Comparison of ENCODE assay signal across 1 cellular context in the genomic region with DNA sequence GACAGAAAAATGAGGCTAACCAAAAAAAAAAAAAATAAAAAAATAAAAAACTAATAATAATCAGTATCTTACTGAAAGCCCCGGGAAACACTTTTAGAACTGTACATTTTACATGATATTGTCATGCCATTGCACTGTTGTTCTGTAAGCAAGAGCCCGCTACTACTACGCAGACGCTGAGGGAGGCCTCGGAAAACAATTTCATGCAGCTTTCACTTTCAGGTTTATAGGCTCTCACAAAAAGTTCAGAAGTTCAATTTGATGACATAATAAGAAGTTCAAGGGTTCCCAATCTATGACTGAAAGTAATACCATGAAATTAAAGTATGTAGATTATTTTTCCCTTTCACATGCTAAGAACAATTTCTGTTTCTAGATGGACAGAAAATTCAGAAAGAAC.
TF ChIP-seq lines count a peak whose summit lies in the region.

No MANE protein-coding gene starts in this region.

TF ChIP-seq in GM23338, 12 proteins besides CTCF, POLR2A, EP300 and RAD21 (continued from another document):
- TF ChIP-seq, protein P1, sequence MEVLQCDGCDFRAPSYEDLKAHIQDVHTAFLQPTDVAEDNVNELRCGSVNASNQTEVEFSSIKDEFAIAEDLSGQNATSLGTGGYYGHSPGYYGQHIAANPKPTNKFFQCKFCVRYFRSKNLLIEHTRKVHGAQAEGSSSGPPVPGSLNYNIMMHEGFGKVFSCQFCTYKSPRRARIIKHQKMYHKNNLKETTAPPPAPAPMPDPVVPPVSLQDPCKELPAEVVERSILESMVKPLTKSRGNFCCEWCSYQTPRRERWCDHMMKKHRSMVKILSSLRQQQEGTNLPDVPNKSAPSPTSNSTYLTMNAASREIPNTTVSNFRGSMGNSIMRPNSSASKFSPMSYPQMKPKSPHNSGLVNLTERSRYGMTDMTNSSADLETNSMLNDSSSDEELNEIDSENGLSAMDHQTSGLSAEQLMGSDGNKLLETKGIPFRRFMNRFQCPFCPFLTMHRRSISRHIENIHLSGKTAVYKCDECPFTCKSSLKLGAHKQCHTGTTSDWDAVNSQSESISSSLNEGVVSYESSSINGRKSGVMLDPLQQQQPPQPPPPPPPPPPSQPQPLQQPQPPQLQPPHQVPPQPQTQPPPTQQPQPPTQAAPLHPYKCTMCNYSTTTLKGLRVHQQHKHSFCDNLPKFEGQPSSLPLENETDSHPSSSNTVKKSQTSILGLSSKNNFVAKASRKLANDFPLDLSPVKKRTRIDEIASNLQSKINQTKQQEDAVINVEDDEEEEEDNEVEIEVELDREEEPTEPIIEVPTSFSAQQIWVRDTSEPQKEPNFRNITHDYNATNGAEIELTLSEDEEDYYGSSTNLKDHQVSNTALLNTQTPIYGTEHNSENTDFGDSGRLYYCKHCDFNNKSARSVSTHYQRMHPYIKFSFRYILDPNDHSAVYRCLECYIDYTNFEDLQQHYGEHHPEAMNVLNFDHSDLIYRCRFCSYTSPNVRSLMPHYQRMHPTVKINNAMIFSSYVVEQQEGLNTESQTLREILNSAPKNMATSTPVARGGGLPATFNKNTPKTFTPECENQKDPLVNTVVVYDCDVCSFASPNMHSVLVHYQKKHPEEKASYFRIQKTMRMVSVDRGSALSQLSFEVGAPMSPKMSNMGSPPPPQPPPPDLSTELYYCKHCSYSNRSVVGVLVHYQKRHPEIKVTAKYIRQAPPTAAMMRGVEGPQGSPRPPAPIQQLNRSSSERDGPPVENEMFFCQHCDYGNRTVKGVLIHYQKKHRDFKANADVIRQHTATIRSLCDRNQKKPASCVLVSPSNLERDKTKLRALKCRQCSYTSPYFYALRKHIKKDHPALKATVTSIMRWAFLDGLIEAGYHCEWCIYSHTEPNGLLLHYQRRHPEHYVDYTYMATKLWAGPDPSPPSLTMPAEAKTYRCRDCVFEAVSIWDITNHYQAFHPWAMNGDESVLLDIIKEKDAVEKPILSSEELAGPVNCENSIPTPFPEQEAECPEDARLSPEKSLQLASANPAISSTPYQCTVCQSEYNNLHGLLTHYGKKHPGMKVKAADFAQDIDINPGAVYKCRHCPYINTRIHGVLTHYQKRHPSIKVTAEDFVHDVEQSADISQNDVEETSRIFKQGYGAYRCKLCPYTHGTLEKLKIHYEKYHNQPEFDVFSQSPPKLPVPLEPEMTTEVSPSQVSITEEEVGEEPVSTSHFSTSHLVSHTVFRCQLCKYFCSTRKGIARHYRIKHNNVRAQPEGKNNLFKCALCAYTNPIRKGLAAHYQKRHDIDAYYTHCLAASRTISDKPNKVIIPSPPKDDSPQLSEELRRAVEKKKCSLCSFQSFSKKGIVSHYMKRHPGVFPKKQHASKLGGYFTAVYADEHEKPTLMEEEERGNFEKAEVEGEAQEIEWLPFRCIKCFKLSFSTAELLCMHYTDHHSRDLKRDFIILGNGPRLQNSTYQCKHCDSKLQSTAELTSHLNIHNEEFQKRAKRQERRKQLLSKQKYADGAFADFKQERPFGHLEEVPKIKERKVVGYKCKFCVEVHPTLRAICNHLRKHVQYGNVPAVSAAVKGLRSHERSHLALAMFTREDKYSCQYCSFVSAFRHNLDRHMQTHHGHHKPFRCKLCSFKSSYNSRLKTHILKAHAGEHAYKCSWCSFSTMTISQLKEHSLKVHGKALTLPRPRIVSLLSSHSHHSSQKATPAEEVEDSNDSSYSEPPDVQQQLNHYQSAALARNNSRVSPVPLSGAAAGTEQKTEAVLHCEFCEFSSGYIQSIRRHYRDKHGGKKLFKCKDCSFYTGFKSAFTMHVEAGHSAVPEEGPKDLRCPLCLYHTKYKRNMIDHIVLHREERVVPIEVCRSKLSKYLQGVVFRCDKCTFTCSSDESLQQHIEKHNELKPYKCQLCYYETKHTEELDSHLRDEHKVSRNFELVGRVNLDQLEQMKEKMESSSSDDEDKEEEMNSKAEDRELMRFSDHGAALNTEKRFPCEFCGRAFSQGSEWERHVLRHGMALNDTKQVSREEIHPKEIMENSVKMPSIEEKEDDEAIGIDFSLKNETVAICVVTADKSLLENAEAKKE (CRISPR knock-in tag; IDR thresholded peaks at IDR 0.05): no peak
- TF ChIP-seq ZNF114 (CRISPR knock-in tag; IDR thresholded peaks at IDR 0.05) (no peak), STAT1 (IDR thresholded peaks at IDR 0.05; ENCODE audit: unreplicated experiment) (no peak), EZH2 (IDR thresholded peaks at IDR 0.05; ENCODE audit: low read depth, unreplicated experiment) (no peak), CREB1 (CRISPR knock-in tag; IDR thresholded peaks at IDR 0.05; ENCODE audit: low read depth) (no peak), JUNB (IDR thresholded peaks at IDR 0.05; ENCODE audit: unreplicated experiment) (no peak), POLR2AphosphoS5 (IDR thresholded peaks at IDR 0.05; ENCODE audit: low read depth) (no peak), EZH2phosphoT487 (IDR thresholded peaks at IDR 0.05; ENCODE audit: unreplicated experiment) (no peak)
- TF ChIP-seq, protein P2, sequence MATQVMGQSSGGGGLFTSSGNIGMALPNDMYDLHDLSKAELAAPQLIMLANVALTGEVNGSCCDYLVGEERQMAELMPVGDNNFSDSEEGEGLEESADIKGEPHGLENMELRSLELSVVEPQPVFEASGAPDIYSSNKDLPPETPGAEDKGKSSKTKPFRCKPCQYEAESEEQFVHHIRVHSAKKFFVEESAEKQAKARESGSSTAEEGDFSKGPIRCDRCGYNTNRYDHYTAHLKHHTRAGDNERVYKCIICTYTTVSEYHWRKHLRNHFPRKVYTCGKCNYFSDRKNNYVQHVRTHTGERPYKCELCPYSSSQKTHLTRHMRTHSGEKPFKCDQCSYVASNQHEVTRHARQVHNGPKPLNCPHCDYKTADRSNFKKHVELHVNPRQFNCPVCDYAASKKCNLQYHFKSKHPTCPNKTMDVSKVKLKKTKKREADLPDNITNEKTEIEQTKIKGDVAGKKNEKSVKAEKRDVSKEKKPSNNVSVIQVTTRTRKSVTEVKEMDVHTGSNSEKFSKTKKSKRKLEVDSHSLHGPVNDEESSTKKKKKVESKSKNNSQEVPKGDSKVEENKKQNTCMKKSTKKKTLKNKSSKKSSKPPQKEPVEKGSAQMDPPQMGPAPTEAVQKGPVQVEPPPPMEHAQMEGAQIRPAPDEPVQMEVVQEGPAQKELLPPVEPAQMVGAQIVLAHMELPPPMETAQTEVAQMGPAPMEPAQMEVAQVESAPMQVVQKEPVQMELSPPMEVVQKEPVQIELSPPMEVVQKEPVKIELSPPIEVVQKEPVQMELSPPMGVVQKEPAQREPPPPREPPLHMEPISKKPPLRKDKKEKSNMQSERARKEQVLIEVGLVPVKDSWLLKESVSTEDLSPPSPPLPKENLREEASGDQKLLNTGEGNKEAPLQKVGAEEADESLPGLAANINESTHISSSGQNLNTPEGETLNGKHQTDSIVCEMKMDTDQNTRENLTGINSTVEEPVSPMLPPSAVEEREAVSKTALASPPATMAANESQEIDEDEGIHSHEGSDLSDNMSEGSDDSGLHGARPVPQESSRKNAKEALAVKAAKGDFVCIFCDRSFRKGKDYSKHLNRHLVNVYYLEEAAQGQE (IDR thresholded peaks at IDR 0.05; ENCODE audit: unreplicated experiment): no peak
- TF ChIP-seq, protein P3, sequence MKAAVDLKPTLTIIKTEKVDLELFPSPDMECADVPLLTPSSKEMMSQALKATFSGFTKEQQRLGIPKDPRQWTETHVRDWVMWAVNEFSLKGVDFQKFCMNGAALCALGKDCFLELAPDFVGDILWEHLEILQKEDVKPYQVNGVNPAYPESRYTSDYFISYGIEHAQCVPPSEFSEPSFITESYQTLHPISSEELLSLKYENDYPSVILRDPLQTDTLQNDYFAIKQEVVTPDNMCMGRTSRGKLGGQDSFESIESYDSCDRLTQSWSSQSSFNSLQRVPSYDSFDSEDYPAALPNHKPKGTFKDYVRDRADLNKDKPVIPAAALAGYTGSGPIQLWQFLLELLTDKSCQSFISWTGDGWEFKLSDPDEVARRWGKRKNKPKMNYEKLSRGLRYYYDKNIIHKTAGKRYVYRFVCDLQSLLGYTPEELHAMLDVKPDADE (IDR thresholded peaks at IDR 0.05): no peak
